12 cellular contexts compared by ENCODE assay signal in the genomic region with DNA sequence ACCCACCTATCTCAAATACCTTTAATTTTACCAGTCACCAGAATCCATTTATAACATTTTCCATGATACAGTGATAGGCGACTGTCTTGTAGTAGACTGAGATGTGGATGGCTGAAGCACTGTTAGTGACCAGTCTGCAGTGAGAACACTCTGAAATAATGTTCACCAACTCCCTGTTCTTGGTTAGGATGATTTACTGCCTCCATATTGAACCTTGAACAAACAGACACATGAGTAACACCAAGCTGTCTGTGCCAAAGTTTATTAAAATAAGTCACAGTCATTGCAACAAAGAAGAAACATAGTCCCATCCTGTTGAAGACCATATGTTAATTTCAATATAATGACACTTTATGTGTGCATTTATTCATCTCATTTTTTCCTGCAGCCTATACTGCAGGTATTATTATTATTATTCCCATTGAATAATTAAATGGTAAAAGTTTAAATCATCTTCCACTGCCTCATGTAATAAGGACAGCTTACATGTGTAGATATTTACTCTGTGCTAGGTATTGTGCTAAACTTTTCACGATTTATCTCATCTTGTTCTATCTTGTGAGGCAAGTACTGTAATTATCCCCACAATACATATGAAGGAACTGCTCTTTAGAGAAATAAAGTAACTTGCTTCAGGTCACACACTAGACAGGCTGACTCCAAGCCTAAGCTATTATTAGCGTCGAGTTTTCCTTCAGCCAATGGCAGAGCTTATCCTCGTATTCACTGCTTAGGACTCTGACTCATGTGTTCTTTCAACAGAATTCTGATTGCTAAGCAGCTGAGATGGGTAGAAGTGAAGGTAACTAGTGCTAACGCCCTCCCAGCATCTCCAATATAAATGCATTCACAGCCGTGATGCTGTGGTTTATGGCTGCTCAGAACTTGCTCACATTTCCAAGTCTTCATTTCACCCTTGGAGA.
DNase-seq lines count a peak whose midpoint lies in the region; ATAC-seq and TF ChIP-seq lines count a peak whose summit lies in the region.
"Had no signal": no experiment of that assay in that cellular context is flagged by ENCODE, and none has a peak within 500 bp of the region (broad histone marks: within the 10 kb centered on the region; RNA-seq: fewer than 3 reads in every experiment).

No MANE protein-coding gene starts in this region.

- DNase-seq in GM04503 (ENCODE audit: low read depth) = peak; percentile 32
- DNase-seq in RPMI7951 (ENCODE audit: low read depth) = peak; percentile 4
- DNase-seq in hepatic stellate cell (ENCODE audit: low spot score) = peak; percentile 3
- no peak for DNase-seq in iPS-NIHi11 (ENCODE audit: low spot score)
- DNase-seq: central memory CD4-positive, alpha-beta T cell; NCI-H226; SHP77; uterus had no signal

- peak overlapping the region; percentile 78 for H3K27ac ChIP-seq in 22Rv1
- H3K27ac ChIP-seq: uterus had no signal

- ATAC-seq in HG03196 (IDR thresholded peaks at IDR 0.05; ENCODE audit: unreplicated experiment) = no peak
- no peak for ATAC-seq in HG03469 (IDR thresholded peaks at IDR 0.05; ENCODE audit: unreplicated experiment)
- ATAC-seq in HG02623 (IDR thresholded peaks at IDR 0.05; ENCODE audit: unreplicated experiment) = no peak

- TF ChIP-seq CTCF in 22Rv1 (IDR thresholded peaks at IDR 0.05) = no peak
